8 cellular contexts compared by ENCODE assay signal in genomic region chr1:27598902-27599528, GRCh38. TPM values are rescaled to one million over a fixed set of nuclear protein-coding genes. Genes with fewer than 3 reads are reported as not detected.
DNase-seq lines count a peak whose midpoint lies in the region; ATAC-seq, FAIRE-seq and TF ChIP-seq lines count a peak whose summit lies in the region.
"Had no signal": no experiment of that assay in that cellular context is flagged by ENCODE, and none has a peak within 500 bp of the region (broad histone marks: within the 10 kb centered on the region; RNA-seq: fewer than 3 reads in every experiment).

No MANE protein-coding gene starts in this region.

- H3K4me1 ChIP-seq in SJSA1 (replicated peaks) (peaks cover 52% of the 10 kb centered on the region), lung (ENCODE audit: control insufficient read depth in 2 of 2, insufficient read depth in 2 of 2, low read length in 2 of 2) (peaks cover 29 to 34% of the 10 kb centered on the region in 2 donors)

- 5 to 7% methylated on average over 6 of the region's 6 CpGs for WGBS in lung, 2 donors

- H3K9me3 Mint-ChIP-seq in stimulated activated memory B cell treated with anti-CD40 and anti-IgM and Interleukin-4, amounts not matched to agents 10 μg/mL and 1 μg/mL and 100 μg/mL, for 72 hours: no peaks in the 10 kb centered on the region

- H3K27ac ChIP-seq in HL-60 (replicated peaks): no peak overlapping the region
- H3K27ac ChIP-seq in SJSA1: no peak overlapping the region
- H3K27ac ChIP-seq in lung (ENCODE audit: low read depth in 1 of 2, low read length in 1 of 2): peak overlapping the region; percentile 35 to 76

- no peaks in the 10 kb centered on the region for H3K27me3 Mint-ChIP-seq in stimulated activated memory B cell treated with anti-CD40 and anti-IgM and Interleukin-4, amounts not matched to agents 10 μg/mL and 1 μg/mL and 100 μg/mL, for 72 hours

- TF ChIP-seq CTCF in HL-60 (IDR thresholded peaks at IDR 0.05; ENCODE audit: insufficient read depth, low read length) (no peak), bronchial epithelial cell (IDR thresholded peaks at IDR 0.05; ENCODE audit: insufficient read depth, low read length, severe bottlenecking) (no peak), lung (IDR thresholded peaks at IDR 0.05; ENCODE audit: control extremely low read depth, extremely low read depth) (no peak)

- peaks cover 9% of the 10 kb centered on the region for H3K36me3 ChIP-seq in SJSA1
- peaks cover 16% of the 10 kb centered on the region for H3K36me3 ChIP-seq in bronchial epithelial cell (ENCODE audit: control insufficient read depth, insufficient read depth, low read length)
- H3K36me3 ChIP-seq in lung (ENCODE audit: control insufficient read depth in 2 of 2, insufficient read depth in 2 of 2, low read length in 2 of 2): peaks cover 0 to 2% of the 10 kb centered on the region in 2 donors

- H3K4me3 ChIP-seq in HL-60 (replicated peaks; ENCODE audit: insufficient read depth, low read length) (no peak overlapping the region), SJSA1 (no peak overlapping the region), bronchial epithelial cell (ENCODE audit: low read depth, low read length) (no peak overlapping the region), lung (no peak overlapping the region)

- H3K9me3 ChIP-seq in SJSA1 (replicated peaks): no peaks in the 10 kb centered on the region
- H3K9me3 ChIP-seq in lung (ENCODE audit: control insufficient read depth in 2 of 2, insufficient read depth in 1 of 2, low read length in 1 of 2): no peaks in the 10 kb centered on the region

- DNase-seq in HL-60 (ENCODE audit: low read depth in 1 of 2, low spot score in 1 of 2): peak; percentile 51 to 79
- peak; percentile 46 to 72 for DNase-seq in SJSA1 (ENCODE audit: low read depth in 1 of 2, low spot score in 2 of 2)
- DNase-seq in bronchial epithelial cell (ENCODE audit: low read depth): no peak
- DNase-seq in lung (ENCODE audit: low spot score): peak; percentile 43
- no peak for DNase-seq in activated CD4-positive, CD25-positive, alpha-beta regulatory T cell treated with anti-CD3 and anti-CD28 coated beads, Interleukin-2, amount 50 U/mL, for 72 hours
- DNase-seq in HTR-8/SVneo (ENCODE audit: insufficient read length, low spot score): no peak

- ATAC-seq in lung (ENCODE audit: insufficient read depth, low FRiP score): peak; percentile 13
- no peak for ATAC-seq in stimulated activated memory B cell treated with anti-CD40 and anti-IgM and Interleukin-4, amounts not matched to agents 10 μg/mL and 1 μg/mL and 100 μg/mL, for 72 hours

- peak overlapping the region; percentile 80 for H3K27ac Mint-ChIP-seq in stimulated activated memory B cell treated with anti-CD40 and anti-IgM and Interleukin-4, amounts not matched to agents 10 μg/mL and 1 μg/mL and 100 μg/mL, for 72 hours

- no peak overlapping the region for H3K4me3 Mint-ChIP-seq in stimulated activated memory B cell treated with anti-CD40 and anti-IgM and Interleukin-4, amounts not matched to agents 10 μg/mL and 1 μg/mL and 100 μg/mL, for 72 hours

- no peaks in the 10 kb centered on the region for H3K27me3 ChIP-seq in HL-60 (ENCODE audit: insufficient read depth, poor library complexity, severe bottlenecking)
- no peaks in the 10 kb centered on the region for H3K27me3 ChIP-seq in SJSA1 (replicated peaks)
- no peaks in the 10 kb centered on the region for H3K27me3 ChIP-seq in bronchial epithelial cell (ENCODE audit: control insufficient read depth, insufficient read depth, low read length)
- H3K27me3 ChIP-seq in lung (ENCODE audit: control insufficient read depth, insufficient read depth): no peaks in the 10 kb centered on the region

- FAIRE-seq in bronchial epithelial cell (lab: Jason Lieb, UNC): peak; percentile 40
- FAIRE-seq in HTR-8/SVneo (lab: Jason Lieb, UNC): no peak

- no peaks in the 10 kb centered on the region for H3K36me3 Mint-ChIP-seq in stimulated activated memory B cell treated with anti-CD40 and anti-IgM and Interleukin-4, amounts not matched to agents 10 μg/mL and 1 μg/mL and 100 μg/mL, for 72 hours

- H3K4me1 Mint-ChIP-seq in stimulated activated memory B cell treated with anti-CD40 and anti-IgM and Interleukin-4, amounts not matched to agents 10 μg/mL and 1 μg/mL and 100 μg/mL, for 72 hours: peaks cover 35% of the 10 kb centered on the region

RNA-seq across cellular contexts. Expression of gene AHDC1, which starts 4.9 kb away (rescaled TPM):
- 2.9 and 4.1 TPM in 2 replicates for total RNA-seq in SJSA1 (2014; rRNA removed; shearing (Covaris generic))
- total RNA-seq in bronchial epithelial cell (5.0 and 14.6 TPM in 2 replicates), lung (10 to 100 TPM; 31.8 to 37.9 TPM)
- polyA plus RNA-seq in lung: 10 to 100 TPM; 10.3 to 11.8 TPM

RNA-seq across cellular contexts. Expression of gene FGR, which starts 36.0 kb away (rescaled TPM):
- not detected in 2 replicates for total RNA-seq in SJSA1 (2014; rRNA removed; shearing (Covaris generic))
- 0.13 and 1.1 TPM in 2 replicates for total RNA-seq in bronchial epithelial cell
- 100 to 1,000 TPM in 1 of 2 donors, 10 to 100 TPM in 1; 26.6 to 108 TPM for total RNA-seq in lung
- 100 to 1,000 TPM; 113 to 403 TPM for polyA plus RNA-seq in lung
- total RNA-seq: SK-MEL-5 had no signal

Comparison
In these comparisons a context has a peak if more than half of its experiments do, and no peak if none do; other contexts are left out.
1. DNase-seq: peak in HL-60 (2 of 2), SJSA1 (2 of 2) and lung (single experiment); none in bronchial epithelial cell (single experiment), activated CD4-positive, CD25-positive, alpha-beta regulatory T cell treated with anti-CD3 and anti-CD28 coated beads, Interleukin-2, amount 50 U/mL, for 72 hours (single experiment) and HTR-8/SVneo (single experiment).
2. H3K27ac ChIP-seq: peak in lung (2 of 2); none in HL-60 (single experiment) and SJSA1 (single experiment).
3. RNA of gene FGR, which starts 36.0 kb away (total RNA-seq): 26.6 to 108 TPM in lung; 0.13 to 1.1 TPM in bronchial epithelial cell and not detected in SJSA1; every median in the first group is over 10 times any median in the second.